Comparison of ENCODE assay signal across 8 cellular contexts in the genomic region with DNA sequence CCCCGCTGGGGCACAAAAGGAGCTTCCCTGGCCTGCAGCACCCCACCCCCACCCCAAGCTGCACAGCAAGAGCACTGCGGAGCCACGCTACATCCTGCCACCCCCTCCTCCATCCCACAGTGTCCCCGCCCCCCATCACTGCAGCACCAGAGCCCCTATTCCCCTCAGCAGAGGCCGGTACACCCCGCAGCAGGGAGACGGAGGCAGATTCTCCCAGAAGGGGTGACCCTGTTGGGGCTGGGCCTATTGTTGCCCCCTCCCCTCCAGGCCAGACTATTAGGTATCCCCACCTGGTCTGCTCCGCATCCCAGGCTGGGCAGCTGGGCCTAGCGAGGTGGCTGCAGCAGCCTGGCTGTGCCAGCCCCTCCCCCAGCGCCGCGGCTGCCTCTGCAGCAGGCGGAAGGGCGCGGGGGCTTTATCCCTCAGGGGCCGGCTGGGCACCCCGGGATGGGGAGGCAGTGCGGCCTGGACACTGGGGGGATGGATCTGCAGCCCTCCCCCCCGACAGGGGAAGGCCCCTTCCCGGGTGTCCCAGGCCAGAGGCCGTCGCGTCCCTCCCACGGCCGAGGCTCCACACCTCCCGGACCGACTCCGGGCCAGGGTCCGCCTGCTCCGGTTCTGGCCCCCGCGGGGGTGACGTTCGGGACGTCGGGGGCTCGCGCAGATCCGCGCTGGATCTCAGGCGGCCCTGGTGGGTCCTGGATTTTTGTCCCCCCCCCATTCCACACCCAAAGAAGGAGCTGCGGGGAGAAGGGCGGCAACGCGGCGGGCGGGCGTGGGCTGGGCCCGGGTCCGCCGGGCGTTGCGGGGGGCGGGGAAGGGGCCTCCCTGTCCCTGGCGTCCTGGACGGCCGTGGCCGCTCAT. TPM values are rescaled to one million over a fixed set of nuclear protein-coding genes. Genes with fewer than 3 reads are reported as not detected.
A peak's percentile ranks its signal among the peaks of the same experiment; 100 is the strongest.
DNase-seq lines count a peak whose midpoint lies in the region; ATAC-seq and TF ChIP-seq lines count a peak whose summit lies in the region.

No MANE protein-coding gene starts in this region.

- no peaks in the 10 kb centered on the region for H3K36me3 ChIP-seq in kidney epithelial cell (ENCODE audit: control insufficient read depth, insufficient read depth, low read length)

- ATAC-seq in GM18511 (IDR thresholded peaks at IDR 0.05; ENCODE audit: unreplicated experiment), result no peak
- ATAC-seq in HG03571 (IDR thresholded peaks at IDR 0.05; ENCODE audit: unreplicated experiment), result no peak

- H3K36me3 Mint-ChIP-seq in activated naive CD8-positive, alpha-beta T cell, result no peaks in the 10 kb centered on the region

- peak overlapping the region; percentile 65 for H3K4me3 Mint-ChIP-seq in activated naive CD8-positive, alpha-beta T cell

- no peak overlapping the region for H3K27ac Mint-ChIP-seq in activated naive CD8-positive, alpha-beta T cell

- peaks cover 3% of the 10 kb centered on the region for H3K27me3 ChIP-seq in kidney epithelial cell (ENCODE audit: control insufficient read depth, insufficient read depth, low read length)

- H3K27me3 Mint-ChIP-seq in activated naive CD8-positive, alpha-beta T cell, result no peaks in the 10 kb centered on the region

- peak overlapping the region; percentile 82 for H3K27ac ChIP-seq in substantia nigra (ENCODE audit: low read depth, low read length, poor library complexity, severe bottlenecking)

- H3K4me3 ChIP-seq in kidney epithelial cell (ENCODE audit: low read depth, low read length), result peak overlapping the region; percentile 58

- no peak for TF ChIP-seq CTCF in kidney epithelial cell (IDR thresholded peaks at IDR 0.05; ENCODE audit: insufficient read depth, low read length, poor library complexity, severe bottlenecking)

- H3K4me1 Mint-ChIP-seq in activated naive CD8-positive, alpha-beta T cell (ENCODE audit: low read depth), result peaks cover 20% of the 10 kb centered on the region

- H3K9me3 Mint-ChIP-seq in activated naive CD8-positive, alpha-beta T cell (ENCODE audit: low read depth), result no peaks in the 10 kb centered on the region

- DNase-seq in NCI-H82 (lab: John Stamatoyannopoulos, UW), result peak; percentile 41
- no peak for DNase-seq in NCI-H82 treated with DMSO at 0.1 percent for 48 hours (lab: John Stamatoyannopoulos, UW; ENCODE audit: unreplicated experiment)
- no peak for DNase-seq in kidney epithelial cell (ENCODE audit: low read depth)
- DNase-seq in substantia nigra (lab: John Stamatoyannopoulos, UW), result peak in 8 of 49 donors; percentile 34 to 69 (median 46)
- no peak for DNase-seq in NCI-H2107 (lab: John Stamatoyannopoulos, UW)

RNA-seq across cellular contexts. Expression of a gene that starts 0.9 kb away (rescaled TPM):
- total RNA-seq in kidney epithelial cell, result 7.6 and 19.2 TPM in 2 replicates

RNA-seq across cellular contexts. Expression of a gene that starts 14.0 kb away (rescaled TPM):
- not detected in 2 replicates for total RNA-seq in kidney epithelial cell

RNA-seq across cellular contexts. Expression of a gene that starts 27.0 kb away (rescaled TPM):
- total RNA-seq in kidney epithelial cell, result not detected in 2 replicates

RNA-seq across cellular contexts. Expression of a gene that starts 37.1 kb away (rescaled TPM):
- not detected in 2 replicates for total RNA-seq in kidney epithelial cell

RNA-seq across cellular contexts. Expression of a gene that starts 50.8 kb away (rescaled TPM):
- not detected in 2 replicates for total RNA-seq in kidney epithelial cell
